9 cellular contexts compared by ENCODE assay signal in the genomic region with DNA sequence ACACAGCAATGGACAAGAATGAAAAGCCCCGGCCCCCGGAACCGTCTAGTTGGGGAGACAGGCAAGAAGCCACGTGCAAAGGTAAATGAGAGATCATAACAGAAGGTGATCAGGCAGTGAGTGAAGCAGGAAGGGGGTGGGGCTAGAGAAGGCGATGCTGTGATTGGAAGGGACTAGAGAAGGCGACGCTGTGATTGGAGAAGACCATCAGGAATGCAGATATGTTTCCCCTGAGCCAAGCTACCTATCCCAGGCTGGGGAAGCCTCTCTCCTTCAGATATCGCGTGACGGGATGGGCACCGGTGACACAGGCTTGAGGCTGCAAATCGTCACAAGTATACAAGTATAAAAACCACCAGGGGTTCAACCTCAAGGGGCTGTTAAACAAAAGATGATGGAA. TPM values are rescaled to one million over a fixed set of nuclear protein-coding genes. Genes with fewer than 3 reads are reported as not detected.
DNase-seq lines count a peak whose midpoint lies in the region; ATAC-seq lines count a peak whose summit lies in the region.
"Had no signal": no experiment of that assay in that cellular context is flagged by ENCODE, and none has a peak within 500 bp of the region (broad histone marks: within the 10 kb centered on the region; RNA-seq: fewer than 3 reads in every experiment).

No MANE protein-coding gene starts in this region.

- in situ Hi-C loops in SK-MEL-5 (cut with HindIII; ENCODE audit: low pct_unique_long_range_greater_than_20kb, low sequenced_read_pairs) = no loop called here

- DNase-seq in NCI-H2081 (lab: John Stamatoyannopoulos, UW) = peak; percentile 13 to 40
- no peak for DNase-seq in NCI-H2081 treated with DMSO at 0.1 percent for 48 hours (lab: John Stamatoyannopoulos, UW)
- peak; percentile 43 for DNase-seq in SK-MEL-5 (ENCODE audit: low read depth, low spot score)
- peak; percentile 76 for DNase-seq in ecto neural progenitor cell (ENCODE audit: low spot score)
- DNase-seq in stimulated activated CD4-positive, alpha-beta T cell treated with anti-CD3 and anti-CD28 coated beads, Interleukin-4, amount 100 ng/mL, for 4 hours = peak; percentile 23 to 48
- no peak for DNase-seq in cortex of kidney (lab: John Stamatoyannopoulos, UW)
- no peak for DNase-seq in putamen (ENCODE audit: low spot score)
- DNase-seq: left cardiac atrium had no signal

- ATAC-seq in GM19023 (IDR thresholded peaks at IDR 0.05; ENCODE audit: unreplicated experiment) = no peak
- ATAC-seq: left cardiac atrium had no signal

RNA-seq across cellular contexts. Expression of gene DCAF15, which starts 21.8 kb away (rescaled TPM):
- total RNA-seq in SK-MEL-5 (2014; rRNA removed; shearing (Covaris generic)) = 8.3 and 9.3 TPM in 2 replicates
- 13.1 and 14.2 TPM in 2 replicates for polyA plus RNA-seq in SK-MEL-5 (2015; cell fraction: cytosol; rRNA removed)
- 85.2 and 93.9 TPM in 2 replicates for polyA plus RNA-seq in SK-MEL-5 (2015; cell fraction: nucleus; rRNA removed)

RNA-seq across cellular contexts. Expression of gene RFX1, which starts 32.0 kb away (rescaled TPM):
- total RNA-seq in SK-MEL-5 (2014; rRNA removed; shearing (Covaris generic)) = 0.87 and 0.90 TPM in 2 replicates
- 5.2 and 8.0 TPM in 2 replicates for polyA plus RNA-seq in SK-MEL-5 (2015; cell fraction: cytosol; rRNA removed)
- polyA plus RNA-seq in SK-MEL-5 (2015; cell fraction: nucleus; rRNA removed) = 4.3 and 4.8 TPM in 2 replicates

RNA-seq across cellular contexts. Expression of gene PODNL1, which starts 35.9 kb away (rescaled TPM):
- total RNA-seq in SK-MEL-5 (2014; rRNA removed; shearing (Covaris generic)) = not detected in 2 replicates
- 0.30 and 1.6 TPM in 2 replicates for polyA plus RNA-seq in SK-MEL-5 (2015; cell fraction: cytosol; rRNA removed)
- polyA plus RNA-seq in SK-MEL-5 (2015; cell fraction: nucleus; rRNA removed) = 0.27 TPM in 1 of 2 replicates, not detected in the other

RNA-seq across cellular contexts. Expression of gene RLN3, which starts 53.9 kb away (rescaled TPM):
- total RNA-seq in SK-MEL-5 (2014; rRNA removed; shearing (Covaris generic)) = not detected in 2 replicates
- polyA plus RNA-seq in SK-MEL-5 (2015; cell fraction: cytosol; rRNA removed) = not detected in 2 replicates
- not detected in 2 replicates for polyA plus RNA-seq in SK-MEL-5 (2015; cell fraction: nucleus; rRNA removed)
- total RNA-seq: left cardiac atrium had no signal

RNA-seq across cellular contexts. Expression of gene IL27RA, which starts 57.5 kb away (rescaled TPM):
- total RNA-seq in SK-MEL-5 (2014; rRNA removed; shearing (Covaris generic)) = 2.6 and 4.3 TPM in 2 replicates
- 3.9 and 4.2 TPM in 2 replicates for polyA plus RNA-seq in SK-MEL-5 (2015; cell fraction: cytosol; rRNA removed)
- polyA plus RNA-seq in SK-MEL-5 (2015; cell fraction: nucleus; rRNA removed) = 0.42 and 1.00 TPM in 2 replicates

Comparison
In these comparisons a context has a peak if more than half of its experiments do, and no peak if none do; other contexts are left out.
1. DNase-seq: peak in NCI-H2081 (2 of 2), SK-MEL-5 (single experiment), ecto neural progenitor cell (single experiment) and stimulated activated CD4-positive, alpha-beta T cell treated with anti-CD3 and anti-CD28 coated beads, Interleukin-4, amount 100 ng/mL, for 4 hours (2 of 2); none in NCI-H2081 treated with DMSO at 0.1 percent for 48 hours (single experiment), cortex of kidney (single experiment) and putamen (single experiment).